ENCODE assay signal across 1 cellular context in the genomic region with DNA sequence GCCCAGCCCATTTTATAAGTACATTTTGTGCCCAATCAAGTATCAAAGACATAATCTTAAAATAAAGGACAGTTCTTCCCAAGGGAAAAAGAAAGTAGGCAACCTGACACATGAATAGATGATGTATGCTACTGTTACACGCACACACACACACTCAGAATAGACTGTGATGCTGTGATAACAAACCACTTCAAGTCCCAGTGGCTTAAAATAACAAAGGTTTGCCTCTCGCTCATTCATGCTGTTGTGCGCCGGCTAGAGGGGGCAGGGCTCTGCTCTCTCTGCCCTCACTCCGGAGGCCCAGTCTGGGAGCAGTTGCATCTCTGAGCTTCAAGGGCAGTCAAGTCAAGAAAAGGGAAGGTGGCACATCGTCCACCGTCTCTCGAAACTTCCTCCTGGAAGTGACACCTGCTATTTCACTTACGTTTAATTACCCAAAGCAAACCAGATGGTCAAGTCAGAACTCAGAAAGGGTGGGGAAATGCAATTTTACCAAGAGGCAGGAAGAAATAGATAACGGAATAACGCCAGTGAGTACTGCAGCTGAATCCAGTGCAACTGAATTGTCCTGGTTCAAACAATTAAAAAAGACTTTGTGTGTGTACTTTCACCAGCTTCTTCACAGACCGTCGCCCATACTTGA.
TF ChIP-seq lines count a peak whose summit lies in the region.

No MANE protein-coding gene starts in this region.

TF ChIP-seq in SK-N-SH, 30 proteins besides CTCF, POLR2A, EP300 and RAD21 (continued from another document):
- TF ChIP-seq, protein P1, sequence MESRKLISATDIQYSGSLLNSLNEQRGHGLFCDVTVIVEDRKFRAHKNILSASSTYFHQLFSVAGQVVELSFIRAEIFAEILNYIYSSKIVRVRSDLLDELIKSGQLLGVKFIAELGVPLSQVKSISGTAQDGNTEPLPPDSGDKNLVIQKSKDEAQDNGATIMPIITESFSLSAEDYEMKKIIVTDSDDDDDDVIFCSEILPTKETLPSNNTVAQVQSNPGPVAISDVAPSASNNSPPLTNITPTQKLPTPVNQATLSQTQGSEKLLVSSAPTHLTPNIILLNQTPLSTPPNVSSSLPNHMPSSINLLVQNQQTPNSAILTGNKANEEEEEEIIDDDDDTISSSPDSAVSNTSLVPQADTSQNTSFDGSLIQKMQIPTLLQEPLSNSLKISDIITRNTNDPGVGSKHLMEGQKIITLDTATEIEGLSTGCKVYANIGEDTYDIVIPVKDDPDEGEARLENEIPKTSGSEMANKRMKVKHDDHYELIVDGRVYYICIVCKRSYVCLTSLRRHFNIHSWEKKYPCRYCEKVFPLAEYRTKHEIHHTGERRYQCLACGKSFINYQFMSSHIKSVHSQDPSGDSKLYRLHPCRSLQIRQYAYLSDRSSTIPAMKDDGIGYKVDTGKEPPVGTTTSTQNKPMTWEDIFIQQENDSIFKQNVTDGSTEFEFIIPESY (IDR thresholded peaks at IDR 0.05; ENCODE audit: borderline replicate concordance, low read depth) = no peak
- no peak for TF ChIP-seq RXRA (IDR thresholded peaks at IDR 0.05; ENCODE audit: borderline replicate concordance, low read depth)
- TF ChIP-seq, protein P2, sequence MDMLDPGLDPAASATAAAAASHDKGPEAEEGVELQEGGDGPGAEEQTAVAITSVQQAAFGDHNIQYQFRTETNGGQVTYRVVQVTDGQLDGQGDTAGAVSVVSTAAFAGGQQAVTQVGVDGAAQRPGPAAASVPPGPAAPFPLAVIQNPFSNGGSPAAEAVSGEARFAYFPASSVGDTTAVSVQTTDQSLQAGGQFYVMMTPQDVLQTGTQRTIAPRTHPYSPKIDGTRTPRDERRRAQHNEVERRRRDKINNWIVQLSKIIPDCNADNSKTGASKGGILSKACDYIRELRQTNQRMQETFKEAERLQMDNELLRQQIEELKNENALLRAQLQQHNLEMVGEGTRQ (IDR thresholded peaks at IDR 0.05; ENCODE audit: borderline replicate concordance, low read depth, low read length) = no peak
- no peak for TF ChIP-seq FOXJ3 (CRISPR knock-in tag; IDR thresholded peaks at IDR 0.05)
- no peak for TF ChIP-seq SMC3 (IDR thresholded peaks at IDR 0.05; ENCODE audit: low read depth, low read length)
- TF ChIP-seq, protein P3, sequence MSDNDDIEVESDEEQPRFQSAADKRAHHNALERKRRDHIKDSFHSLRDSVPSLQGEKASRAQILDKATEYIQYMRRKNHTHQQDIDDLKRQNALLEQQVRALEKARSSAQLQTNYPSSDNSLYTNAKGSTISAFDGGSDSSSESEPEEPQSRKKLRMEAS (IDR thresholded peaks at IDR 0.05; ENCODE audit: low read depth) = no peak
- no peak for TF ChIP-seq SIN3A (IDR thresholded peaks at IDR 0.05; ENCODE audit: borderline replicate concordance, low read depth, low read length)
- no peak for TF ChIP-seq RCOR1 (IDR thresholded peaks at IDR 0.05; ENCODE audit: low read length)
- no peak for TF ChIP-seq NRF1 (IDR thresholded peaks at IDR 0.05; ENCODE audit: low read depth, low read length)
